ENCODE assay signal across 9 cellular contexts in the genomic region with DNA sequence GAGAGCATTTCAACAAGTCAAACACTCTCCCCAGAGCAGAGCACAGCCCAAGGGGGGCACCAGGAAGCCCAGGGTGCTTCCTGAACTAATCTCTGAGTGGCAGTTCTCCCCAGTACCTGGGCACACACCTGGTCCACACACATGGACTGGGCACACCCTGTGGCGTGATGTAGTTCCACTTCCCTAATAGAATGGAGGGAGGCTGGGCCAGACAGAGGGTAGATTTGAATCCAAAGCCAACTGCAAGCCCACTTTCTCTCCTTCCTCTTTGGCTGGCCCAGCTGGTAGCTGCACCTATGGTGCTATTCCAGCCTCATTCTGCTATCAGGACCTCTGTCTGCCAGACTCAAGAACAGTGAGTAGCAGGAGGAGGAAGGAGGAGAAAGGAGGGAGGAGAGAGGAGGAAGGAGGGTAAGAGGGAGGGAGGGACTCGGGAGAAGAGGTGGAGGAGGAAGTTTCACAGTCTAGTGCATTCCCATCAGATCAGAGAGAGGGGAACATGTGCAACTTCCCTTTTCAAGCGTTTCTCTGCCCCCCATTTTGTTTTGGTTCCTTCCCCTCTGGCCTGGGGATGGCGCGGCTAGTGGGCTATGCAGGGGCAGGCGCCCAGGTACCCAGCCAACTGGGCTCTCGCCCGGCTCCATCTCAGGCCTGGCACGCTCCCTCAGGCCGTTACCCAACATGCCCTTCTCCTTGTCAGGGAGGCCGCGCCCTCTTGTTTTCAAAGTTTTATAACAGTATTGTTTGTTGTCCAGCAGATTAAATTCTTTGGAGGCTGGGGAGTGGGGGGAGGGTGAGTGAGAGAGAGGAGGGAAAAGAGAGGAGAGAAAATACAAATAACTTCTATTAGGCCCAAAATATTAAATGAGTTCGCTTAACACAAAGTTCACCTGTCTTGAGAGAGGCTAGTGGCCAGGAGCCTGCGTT. TPM values are rescaled to one million over a fixed set of nuclear protein-coding genes. Genes with fewer than 3 reads are reported as not detected.
DNase-seq lines count a peak whose midpoint lies in the region; ATAC-seq and TF ChIP-seq lines count a peak whose summit lies in the region.
"Had no signal": no experiment of that assay in that cellular context is flagged by ENCODE, and none has a peak within 500 bp of the region (broad histone marks: within the 10 kb centered on the region; RNA-seq: fewer than 3 reads in every experiment).

No MANE protein-coding gene starts in this region.

- H3K27me3 Mint-ChIP-seq in naive thymus-derived CD8-positive, alpha-beta T cell = no peaks in the 10 kb centered on the region

- H3K27me3 ChIP-seq in colonic mucosa = no peaks in the 10 kb centered on the region

- intact Hi-C loops in colonic mucosa (cut with DNase I) = no loop called here

- peak overlapping the region in 9 of 10 donors; percentile 3 to 73 (median 36) for H3K4me3 Mint-ChIP-seq in naive thymus-derived CD8-positive, alpha-beta T cell

- H3K4me1 ChIP-seq in colonic mucosa = peaks cover 27% of the 10 kb centered on the region

- peak; percentile 34 to 64 for ATAC-seq in naive thymus-derived CD8-positive, alpha-beta T cell
- no peak for ATAC-seq in HG02970 (IDR thresholded peaks at IDR 0.05; ENCODE audit: low FRiP score, unreplicated experiment)
- ATAC-seq in HG02884 (IDR thresholded peaks at IDR 0.05; ENCODE audit: unreplicated experiment) = no peak
- no peak for ATAC-seq in GM19467 (IDR thresholded peaks at IDR 0.05; ENCODE audit: unreplicated experiment)

- no peaks in the 10 kb centered on the region for H3K9me3 Mint-ChIP-seq in naive thymus-derived CD8-positive, alpha-beta T cell

- peaks cover 0 to 89% (median 10%) of the 10 kb centered on the region in 3 donors for H3K36me3 Mint-ChIP-seq in naive thymus-derived CD8-positive, alpha-beta T cell

- peaks cover 35 to 81% (median 60%) of the 10 kb centered on the region in 4 donors for H3K4me1 Mint-ChIP-seq in naive thymus-derived CD8-positive, alpha-beta T cell

- POLR2A ChIA-PET in naive thymus-derived CD8-positive, alpha-beta T cell (lab: Charles Lee) = interaction anchor here (1.2 to 1.4 kb wide), 2 partner anchors 9 to 15 kb away, joined by 3 to 6 read pairs; no protein-coding TSS in a partner anchor

- TF ChIP-seq CTCF in C4-2B (conservative IDR thresholded peaks at IDR 0.05) = no peak
- TF ChIP-seq CTCF in colonic mucosa (IDR thresholded peaks at IDR 0.05) = no peak

- H3K36me3 ChIP-seq in colonic mucosa = no peaks in the 10 kb centered on the region

- peak; percentile 63 for DNase-seq in NOMO-1 treated with DMSO at 0.1 percent for 48 hours (lab: John Stamatoyannopoulos, UW; ENCODE audit: unreplicated experiment)
- peak; percentile 89 for DNase-seq in colonic mucosa
- peak in 1 of 10 donors; percentile 19 for DNase-seq in naive thymus-derived CD8-positive, alpha-beta T cell
- no peak for DNase-seq in NCI-H1694 (lab: John Stamatoyannopoulos, UW)
- DNase-seq: NCI-H2227 treated with DMSO at 0.1 percent for 48 hours had no signal

- peak overlapping the region; percentile 72 to 93 (median 84) for H3K27ac Mint-ChIP-seq in naive thymus-derived CD8-positive, alpha-beta T cell

- H3K9ac ChIP-seq in colonic mucosa (ENCODE audit: low read depth in 2 of 2, low read length in 2 of 2) = peak overlapping the region; percentile 36 to 84

- H3K9me3 ChIP-seq in colonic mucosa = no peaks in the 10 kb centered on the region

- no peak overlapping the region for H3K4me3 ChIP-seq in colonic mucosa

- peak overlapping the region; percentile 17; the same call in 1 of the 2 replicates for H3K27ac ChIP-seq in C4-2B
- H3K27ac ChIP-seq in colonic mucosa = peak overlapping the region; percentile 80

RNA-seq across cellular contexts. Expression of gene CD46, which starts 55.8 kb away (rescaled TPM):
- 100 to 1,000 TPM; 148 to 282 TPM for total RNA-seq in colonic mucosa
- total RNA-seq in naive thymus-derived CD8-positive, alpha-beta T cell = 100 to 1,000 TPM; 225 to 234 TPM
- polyA plus RNA-seq in naive thymus-derived CD8-positive, alpha-beta T cell = 100 to 1,000 TPM; 112 to 137 (median 123) TPM

Comparison
In these comparisons a context has a peak if more than half of its experiments do, and no peak if none do; other contexts are left out.
1. ATAC-seq: peak in naive thymus-derived CD8-positive, alpha-beta T cell (2 of 2); none in HG02970 (single experiment), HG02884 (single experiment) and GM19467 (single experiment).